In the genomic region with DNA sequence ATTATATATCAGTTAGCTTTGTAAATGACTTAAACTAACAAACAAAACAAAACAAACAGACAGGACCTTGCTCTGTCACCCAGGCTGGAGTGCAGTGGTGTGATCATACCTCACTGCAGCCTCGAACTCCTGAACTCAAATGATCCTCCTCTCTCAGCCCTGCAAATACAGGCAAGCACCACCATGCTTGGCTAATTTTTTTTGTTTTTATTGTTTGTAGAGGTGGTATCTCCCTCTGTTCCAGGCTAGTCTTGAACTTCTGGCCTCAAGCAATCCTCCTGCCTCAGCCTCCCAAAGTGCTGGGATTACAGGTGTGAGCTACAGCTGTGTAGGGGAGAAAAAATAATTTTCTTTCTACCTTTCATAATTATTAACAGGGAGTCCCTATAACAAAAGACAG, we compare ENCODE assay signal across 22 cellular contexts. TPM values are rescaled to one million over a fixed set of nuclear protein-coding genes. Genes with fewer than 3 reads are reported as not detected.
DNase-seq lines count a peak whose midpoint lies in the region; ATAC-seq, FAIRE-seq and TF ChIP-seq lines count a peak whose summit lies in the region.
"Had no signal": no experiment of that assay in that cellular context is flagged by ENCODE, and none has a peak within 500 bp of the region (broad histone marks: within the 10 kb centered on the region; RNA-seq: fewer than 3 reads in every experiment).

No MANE protein-coding gene starts in this region.

- CTCF ChIA-PET in AG04450 (lab: Charles Lee) (interaction anchor here (1.0 kb wide), 1 partner anchor 48 kb away, joined by 3 read pairs; no protein-coding TSS in a partner anchor), IMR-90 (lab: Yijun Ruan, JAX) (no interaction called here), H1 (lab: Charles Lee; ENCODE audit: partially characterized antibody) (no interaction called here)
- CTCF ChIA-PET in CD8-positive, alpha-beta memory T cell (lab: Charles Lee): no interaction called here

- no peaks in the 10 kb centered on the region for H3K23me2 ChIP-seq in H1 (ENCODE audit: low read depth, low read length)

- H3K14ac ChIP-seq in IMR-90 (replicated peaks; ENCODE audit: low read depth, low read length) (0 out of 2 replicates have a peak overlapping the region, but pooled peaks have one; percentile 27), H1 (ENCODE audit: insufficient read length) (no peak overlapping the region)

- H4K5ac ChIP-seq in IMR-90 (ENCODE audit: low read depth, low read length) (peak overlapping the region; percentile 92), H1 (ENCODE audit: insufficient read length, low read depth, low read length) (peak overlapping the region; percentile 93), mesendoderm (ENCODE audit: low read length) (no peak overlapping the region)

- in situ Hi-C loops in IMR-90 (cut with MboI; ENCODE audit: low sequenced_read_pairs): no loop called here

- TF ChIP-seq RAD21 in IMR-90 (IDR thresholded peaks at IDR 0.05; ENCODE audit: low read length) (no peak), H1 (IDR thresholded peaks at IDR 0.05 in 1 of 2, conservative IDR thresholded peaks at IDR 0.05 in 1 of 2; ENCODE audit: low read depth in 2 of 2, low read length in 2 of 2) (no peak)

- H2AFZ ChIP-seq in IMR-90 (replicated peaks; ENCODE audit: low read length, poor library complexity): no peak overlapping the region
- H2AFZ ChIP-seq in H1 (ENCODE audit: low read length): no peak overlapping the region

- peak overlapping the region; percentile 44; the same call in 1 of the 2 replicates for H2AK5ac ChIP-seq in IMR-90 (ENCODE audit: low read depth, low read length)
- peak overlapping the region; percentile 69; the same call in 1 of the 2 replicates for H2AK5ac ChIP-seq in H1 (ENCODE audit: low read depth, low read length)
- H2AK5ac ChIP-seq in mesendoderm (ENCODE audit: low read length): no peak overlapping the region

- H3K9me3 ChIP-seq in AG04450 (ENCODE audit: control insufficient read depth, insufficient read depth, low read length): no peaks in the 10 kb centered on the region
- H3K9me3 ChIP-seq in IMR-90 (ENCODE audit: control insufficient read depth, insufficient read depth, low read length): no peaks in the 10 kb centered on the region
- H3K9me3 ChIP-seq in H1 (ENCODE audit: insufficient read depth in 2 of 2, low read depth in 1 of 2, low read length in 1 of 2): peaks cover 7 to 11% of the 10 kb centered on the region in 2 experiments; a peak in 2 of 4 replicates
- no peaks in the 10 kb centered on the region for H3K9me3 ChIP-seq in CD8-positive, alpha-beta memory T cell (ENCODE audit: low read length)

- peak overlapping the region; percentile 97 for H2BK5ac ChIP-seq in IMR-90 (ENCODE audit: low read depth, low read length, poor library complexity, severe bottlenecking)
- H2BK5ac ChIP-seq in H1 (ENCODE audit: low read depth, low read length): peak overlapping the region; percentile 99
- no peak overlapping the region for H2BK5ac ChIP-seq in mesendoderm (ENCODE audit: low read length)

- no TSS peak for BruUV-seq in IMR-90 (replicated peaks; lab: Mats Ljungman, UMichigan)

- FAIRE-seq in H1 (lab: Jason Lieb, UNC): peak; percentile 36
- FAIRE-seq: GM12892, K562 had no signal

- TF ChIP-seq CTCF in AG04450 (IDR thresholded peaks at IDR 0.05; ENCODE audit: low read depth, low read length) (no peak), IMR-90 (conservative IDR thresholded peaks at IDR 0.05; ENCODE audit: low read depth, low read length) (no peak), H1 (IDR thresholded peaks at IDR 0.05; ENCODE audit: control extremely low read depth in 1 of 3, insufficient read depth in 1 of 3, low read depth in 1 of 3, low read length in 3 of 3) (no peak)

- no peak for DNase-seq in AG04450 (ENCODE audit: low read depth, low spot score)
- DNase-seq in IMR-90: no peak
- DNase-seq in H1 (ENCODE audit: low read depth in 1 of 2, low spot score in 2 of 2): no peak
- no peak for DNase-seq in mesendoderm
- DNase-seq in GF-D8 (lab: John Stamatoyannopoulos, UW): no peak
- no peak for DNase-seq in CD8-positive, alpha-beta memory T cell
- DNase-seq in NCI-H2171 treated with DMSO at 0.1 percent for 48 hours (lab: John Stamatoyannopoulos, UW): no peak
- DNase-seq in left ventricle myocardium superior: no peak
- DNase-seq: 8988T, DND-41, GDM1, NCI-H1048, NCI-H1436 treated with DMSO at 0.1 percent for 48 hours, NCI-H2029 treated with DMSO at 0.1 percent for 48 hours, NCI-H510A treated with DMSO at 0.1 percent for 48 hours, NCI-H82 had no signal

- H4K20me1 ChIP-seq in IMR-90 (ENCODE audit: insufficient read depth, low read length): no peaks in the 10 kb centered on the region
- H4K20me1 ChIP-seq in H1 (replicated peaks in 1 of 2; ENCODE audit: control insufficient read depth in 1 of 2, insufficient read depth in 2 of 2, low read length in 2 of 2): no peaks in the 10 kb centered on the region
- H4K20me1 ChIP-seq: BLaER1 treated with 17β-estradiol and CSF1 and Interleukin-3, amounts not matched to agents 10 nM and 100 nM had no signal

- peak overlapping the region; percentile 90 for H2BK120ac ChIP-seq in IMR-90 (ENCODE audit: low read depth, low read length)
- H2BK120ac ChIP-seq in H1 (replicated peaks; ENCODE audit: low read depth, low read length): peak overlapping the region; percentile 100
- H2BK120ac ChIP-seq in mesendoderm (ENCODE audit: low read depth, low read length): no peak overlapping the region

- dilution Hi-C loops in IMR-90 (cut with HindIII; ENCODE audit: low sequenced_read_pairs, unreplicated experiment): no loop called here

- H4K91ac ChIP-seq in IMR-90 (ENCODE audit: insufficient read depth, low read depth, low read length) (peak overlapping the region; percentile 85), H1 (replicated peaks; ENCODE audit: insufficient read length, low read length) (peak overlapping the region; percentile 99)

- peak overlapping the region in 1 of 2 experiments; percentile 97; a peak in 3 of 4 replicates for H4K8ac ChIP-seq in IMR-90 (ENCODE audit: low read depth in 2 of 2, low read length in 2 of 2)
- H4K8ac ChIP-seq in H1 (ENCODE audit: extremely low read depth, insufficient read depth, low read length): no peak overlapping the region; the same call in 1 of the 2 replicates
- H4K8ac ChIP-seq in mesendoderm (ENCODE audit: low read depth, low read length): no peak overlapping the region

- H2BK12ac ChIP-seq in H1 (ENCODE audit: low read depth, low read length): peak overlapping the region; percentile 91; the same call in 1 of the 2 replicates

- H3K4me1 Mint-ChIP-seq in CD8-positive, alpha-beta memory T cell: peaks cover 0 to 3% (median 2%) of the 10 kb centered on the region in 3 donors

- ATAC-seq in IMR-90 (ENCODE audit: low read depth) (no peak), left ventricle myocardium superior (no peak)
- ATAC-seq: K562, Panc1, Right ventricle myocardium inferior had no signal

- H3K79me2 ChIP-seq in H1 (ENCODE audit: control insufficient read depth in 1 of 2, insufficient read depth in 2 of 2, low read length in 2 of 2): no peaks in the 10 kb centered on the region
- H3K79me2 ChIP-seq in mesendoderm (ENCODE audit: control insufficient read depth, insufficient read depth, low read length): no peaks in the 10 kb centered on the region

- H3K27me3 ChIP-seq in AG04450 (ENCODE audit: control insufficient read depth, insufficient read depth, low read length) (no peaks in the 10 kb centered on the region), IMR-90 (ENCODE audit: control insufficient read depth, insufficient read depth, low read length) (no peaks in the 10 kb centered on the region), H1 (replicated peaks in 1 of 4; ENCODE audit: control insufficient read depth in 3 of 4, extremely low read depth in 1 of 4, insufficient read depth in 3 of 4, low read length in 3 of 4) (no peaks in the 10 kb centered on the region), mesendoderm (ENCODE audit: insufficient read depth, low read length, poor library complexity) (no peaks in the 10 kb centered on the region)
- no peaks in the 10 kb centered on the region for H3K27me3 ChIP-seq in CD8-positive, alpha-beta memory T cell (ENCODE audit: insufficient read depth, low read length, poor library complexity, severe bottlenecking)
- H3K27me3 ChIP-seq: BLaER1 treated with 17β-estradiol and CSF1 and Interleukin-3, amounts not matched to agents 10 nM and 100 nM had no signal

- intact Hi-C loops in IMR-90 (cut with micrococcal nuclease): no loop called here
- intact Hi-C loops in left ventricle myocardium superior (cut with micrococcal nuclease): no loop called here

- TF ChIP-seq POLR2A in IMR-90 (IDR thresholded peaks at IDR 0.05; ENCODE audit: low read depth, low read length) (no peak), H1 (IDR thresholded peaks at IDR 0.05; ENCODE audit: control extremely low read depth in 1 of 2, low read depth in 2 of 2, low read length in 2 of 2) (no peak)

- H2BK20ac ChIP-seq in IMR-90 (ENCODE audit: low read depth, low read length) (peak overlapping the region; percentile 87), H1 (ENCODE audit: low read length) (peak overlapping the region; percentile 94; the same call in 1 of the 2 replicates)

- H3K18ac ChIP-seq in IMR-90 (ENCODE audit: low read depth, low read length) (peak overlapping the region; percentile 95), H1 (ENCODE audit: extremely low read depth, low read length) (peak overlapping the region; percentile 84; the same call in 1 of the 2 replicates), mesendoderm (ENCODE audit: low read length) (peak overlapping the region; percentile 83)

- H3K4me1 ChIP-seq in IMR-90 (ENCODE audit: control insufficient read depth, insufficient read depth, low read length): peaks cover 8% of the 10 kb centered on the region
- peaks cover 5 to 26% (median 22%) of the 10 kb centered on the region in 4 experiments; a peak in 6 of 7 replicates for H3K4me1 ChIP-seq in H1 (replicated peaks in 1 of 4; ENCODE audit: control insufficient read depth in 3 of 4, insufficient read depth in 4 of 4, low read length in 3 of 4)
- H3K4me1 ChIP-seq in mesendoderm (ENCODE audit: control insufficient read depth, low read depth, low read length): peaks cover 5% of the 10 kb centered on the region
- no peaks in the 10 kb centered on the region for H3K4me1 ChIP-seq in CD8-positive, alpha-beta memory T cell (ENCODE audit: insufficient read depth, low read length)

- no peak overlapping the region for H2AK9ac ChIP-seq in IMR-90 (replicated peaks; ENCODE audit: low read depth, low read length, poor library complexity)

- no peak for TF ChIP-seq EP300 in H1 (IDR thresholded peaks at IDR 0.05; ENCODE audit: borderline replicate concordance in 1 of 2, low read depth in 2 of 2, low read length in 2 of 2)

- POLR2A ChIA-PET in AG04450 (lab: Yijun Ruan, JAX) (no interaction called here), IMR-90 (lab: Charles Lee; ENCODE audit: unreplicated experiment) (no interaction called here), H1 (lab: Charles Lee; ENCODE audit: partially characterized antibody) (no interaction called here)
- POLR2A ChIA-PET in CD8-positive, alpha-beta memory T cell (lab: Charles Lee): no interaction called here

- peak overlapping the region; percentile 32; the same call in 1 of the 2 replicates for H3K9ac ChIP-seq in IMR-90 (ENCODE audit: low read depth, low read length)
- no peak overlapping the region for H3K9ac ChIP-seq in H1 (replicated peaks in 1 of 4; ENCODE audit: extremely low read depth in 1 of 4, low read depth in 3 of 4, low read length in 3 of 4)
- no peak overlapping the region for H3K9ac ChIP-seq in mesendoderm (ENCODE audit: low read length)
- H3K9ac ChIP-seq: BLaER1 treated with 17β-estradiol and CSF1 and Interleukin-3, amounts not matched to agents 10 nM and 100 nM had no signal

- peaks cover 0 to 4% (median 2%) of the 10 kb centered on the region in 3 donors for H3K36me3 Mint-ChIP-seq in CD8-positive, alpha-beta memory T cell

- H3K79me1 ChIP-seq in IMR-90 (ENCODE audit: low read depth in 1 of 2, low read length in 2 of 2): no peaks in the 10 kb centered on the region
- no peaks in the 10 kb centered on the region for H3K79me1 ChIP-seq in H1 (ENCODE audit: low read depth, low read length)
- no peaks in the 10 kb centered on the region for H3K79me1 ChIP-seq in mesendoderm (ENCODE audit: low read length)

- H3K9me1 ChIP-seq in IMR-90 (ENCODE audit: insufficient read depth, low read length): peaks cover 3% of the 10 kb centered on the region

- peak overlapping the region; percentile 24 for H3K27ac ChIP-seq in AG04450 (ENCODE audit: low read depth, low read length)
- H3K27ac ChIP-seq in IMR-90 (ENCODE audit: insufficient read depth, low read length): peak overlapping the region; percentile 82; the same call in 1 of the 2 replicates
- H3K27ac ChIP-seq in H1 (ENCODE audit: low read depth, low read length): peak overlapping the region; percentile 82
- peak overlapping the region; percentile 77 for H3K27ac ChIP-seq in mesendoderm (ENCODE audit: low read depth, low read length)
- H3K27ac ChIP-seq in CD8-positive, alpha-beta memory T cell (ENCODE audit: low read depth, low read length): no peak overlapping the region
- H3K27ac ChIP-seq: BLaER1 treated with 17β-estradiol and CSF1 and Interleukin-3, amounts not matched to agents 10 nM and 100 nM; SK-N-MC had no signal

- H3K9me3 Mint-ChIP-seq in CD8-positive, alpha-beta memory T cell: peaks cover 0 to 7% (median 0%) of the 10 kb centered on the region in 5 donors

- no peak overlapping the region for H3K27ac Mint-ChIP-seq in CD8-positive, alpha-beta memory T cell

- no CpG with 5 or more reads among the region's 1 CpG for WGBS in IMR-90 (ENCODE audit: extremely low coverage in 2 of 2, insufficient read length in 1 of 2), 2 experiments
- 67% methylated on average over 1 of the region's 1 CpG; no CpG with 5 or more reads in 1 of the 2 experiments for WGBS in H1 (ENCODE audit: extremely low coverage in 1 of 2, insufficient coverage in 1 of 2, insufficient read length in 1 of 2, insufficient replicate concordance in 2 of 2, low coverage in 1 of 2, low lambda C conversion rate in 2 of 2, missing lambda C conversion rate in 1 of 2), 2 experiments
- WGBS in mesendoderm (ENCODE audit: extremely low coverage, insufficient coverage, low lambda C conversion rate): no CpG with 5 or more reads among the region's 1 CpG

- H3K4me2 ChIP-seq in IMR-90 (ENCODE audit: low read depth, low read length): no peak overlapping the region
- peak overlapping the region; percentile 32 to 69; a peak in 2 of 4 replicates for H3K4me2 ChIP-seq in H1 (ENCODE audit: insufficient read depth in 1 of 2, low read depth in 2 of 2, low read length in 2 of 2)
- no peak overlapping the region for H3K4me2 ChIP-seq in mesendoderm (ENCODE audit: low read length)
- H3K4me2 ChIP-seq: BLaER1 treated with 17β-estradiol and CSF1 and Interleukin-3, amounts not matched to agents 10 nM and 100 nM had no signal

- H3K36me3 ChIP-seq in IMR-90 (ENCODE audit: control insufficient read depth, insufficient read depth, low read length) (no peaks in the 10 kb centered on the region), H1 (ENCODE audit: control insufficient read depth in 2 of 4, insufficient read depth in 4 of 4, low read length in 3 of 4) (no peaks in the 10 kb centered on the region), mesendoderm (ENCODE audit: control insufficient read depth, insufficient read depth, low read length) (no peaks in the 10 kb centered on the region)
- H3K36me3 ChIP-seq in CD8-positive, alpha-beta memory T cell (ENCODE audit: insufficient read depth, low read length): no peaks in the 10 kb centered on the region
- H3K36me3 ChIP-seq: BLaER1 treated with 17β-estradiol and CSF1 and Interleukin-3, amounts not matched to agents 10 nM and 100 nM had no signal

- H3K4me3 Mint-ChIP-seq in CD8-positive, alpha-beta memory T cell: no peak overlapping the region

- no peak overlapping the region for H3K4me3 ChIP-seq in AG04450 (ENCODE audit: low read depth, low read length)
- no peak overlapping the region for H3K4me3 ChIP-seq in IMR-90 (ENCODE audit: insufficient read depth, low read depth, low read length)
- H3K4me3 ChIP-seq in H1 (ENCODE audit: extremely low read depth in 1 of 4, insufficient read depth in 2 of 4, low read depth in 3 of 4, low read length in 4 of 4): peak overlapping the region in 1 of 4 experiments; percentile 38; a peak in 1 of 8 replicates
- H3K4me3 ChIP-seq in mesendoderm (ENCODE audit: low read length): no peak overlapping the region
- H3K4me3 ChIP-seq in CD8-positive, alpha-beta memory T cell (ENCODE audit: low read length): no peak overlapping the region
- H3K4me3 ChIP-seq: BLaER1 treated with 17β-estradiol and CSF1 and Interleukin-3, amounts not matched to agents 10 nM and 100 nM; K562; SK-N-MC had no signal

- H3K23ac ChIP-seq in IMR-90 (ENCODE audit: low read depth, low read length) (no peak overlapping the region), H1 (ENCODE audit: insufficient read length) (no peak overlapping the region), mesendoderm (ENCODE audit: low read length) (no peak overlapping the region)

- peaks cover 0 to 5% of the 10 kb centered on the region in 2 donors for H3K27me3 Mint-ChIP-seq in CD8-positive, alpha-beta memory T cell

- peak overlapping the region; percentile 63; the same call in 1 of the 3 replicates for H2BK15ac ChIP-seq in IMR-90 (ENCODE audit: low read depth, low read length)
- no peak overlapping the region for H2BK15ac ChIP-seq in H1 (ENCODE audit: low read length)
- no peak overlapping the region for H2BK15ac ChIP-seq in mesendoderm (replicated peaks; ENCODE audit: low read depth)

- H3K4ac ChIP-seq in IMR-90 (ENCODE audit: low read depth, low read length): peak overlapping the region; percentile 88
- peak overlapping the region; percentile 94 for H3K4ac ChIP-seq in H1 (replicated peaks; ENCODE audit: insufficient read length, low read depth, low read length)
- H3K4ac ChIP-seq in mesendoderm (ENCODE audit: low read depth, low read length): peak overlapping the region; percentile 52

- 0 out of 2 replicates have a peak overlapping the region, but pooled peaks have one; percentile 16 for H3K56ac ChIP-seq in IMR-90 (ENCODE audit: extremely low read depth, insufficient read depth, low read length)
- peak overlapping the region; percentile 79 for H3K56ac ChIP-seq in H1 (replicated peaks; ENCODE audit: insufficient read length, low read depth, low read length)
- peak overlapping the region; percentile 54 for H3K56ac ChIP-seq in mesendoderm (ENCODE audit: low read length)

RNA-seq across cellular contexts. Expression of a gene that starts 33.8 kb away (rescaled TPM):
- polyA plus RNA-seq in AG04450 (2011; rRNA removed) (29.0 and 29.1 TPM in 2 replicates), IMR-90 (2012; rRNA removed) (9.0 and 13.4 TPM in 2 replicates), H1 (2011; rRNA removed) (33.3 and 43.6 TPM in 2 replicates)
- 31.3 and 39.5 TPM in 2 replicates for polyA minus RNA-seq in AG04450 (2011; rRNA and poly(A)+ RNA removed)
- total RNA-seq in IMR-90 (2012; rRNA removed) (14.7 and 25.6 TPM in 2 replicates), left ventricle myocardium superior (56.7 TPM)
- 4.7 and 6.7 TPM in 2 replicates for polyA plus RNA-seq in IMR-90 (2012; cell fraction: cytosol; rRNA removed)
- polyA plus RNA-seq in IMR-90 (2012; cell fraction: nucleus; rRNA removed; ENCODE audit: low replicate concordance): 1.8 and 7.8 TPM in 2 replicates
- 126 TPM in 2 replicates for total RNA-seq in H1 (2021; fragmentation: NEBNext Ultra II Directional; extraction: Animal tissue kit (Norgen Biotek cat#: 25700))
- polyA plus RNA-seq in H1 (2011; cell fraction: cytosol; rRNA removed): 73.1 TPM
- 18.1 TPM for polyA plus RNA-seq in H1 (2011; cell fraction: nucleus; rRNA removed)
- 111 to 178 TPM (median 130 TPM) in 4 replicates for polyA plus RNA-seq in H1 (2012, experiment 1 of 2)
- polyA plus RNA-seq in H1 (2012, experiment 2 of 2): 10.8 TPM
- polyA plus RNA-seq in H1 (2013, experiment 1 of 2): 81.3 TPM
- 79.6 TPM for polyA plus RNA-seq in H1 (2013, experiment 2 of 2)
- polyA minus RNA-seq in H1 (2011; rRNA and poly(A)+ RNA removed): 134 and 140 TPM in 2 replicates
- 99.5 TPM for polyA minus RNA-seq in H1 (2011; cell fraction: cytosol; rRNA and poly(A)+ RNA removed)
- 116 TPM for polyA minus RNA-seq in H1 (2011; cell fraction: nucleus; rRNA and poly(A)+ RNA removed)
- 39.7 TPM for polyA plus RNA-seq in mesendoderm (2013, experiment 1 of 2)
- 42.3 TPM for polyA plus RNA-seq in mesendoderm (2013, experiment 2 of 2)
- total RNA-seq in CD8-positive, alpha-beta memory T cell: 10 to 100 TPM; 40.4 to 41.1 TPM
- 53.0 TPM for polyA plus RNA-seq in CD8-positive, alpha-beta memory T cell

Comparison
In these comparisons a context has a peak if more than half of its experiments do, and no peak if none do; other contexts are left out.
1. H3K4me2 ChIP-seq: peak in H1 (2 of 2); none in IMR-90 (single experiment) and mesendoderm (single experiment).
2. H3K56ac ChIP-seq: peak in every context shown above with its lines; median percentile 79 in H1; 54 in mesendoderm; 16 in IMR-90.
3. Peak in every context shown above with its lines, with median percentiles within 50 percentile points of each other: H3K18ac ChIP-seq and H3K4ac ChIP-seq.